ENCODE assay signal across 13 cellular contexts in genomic region chr16:89347807-89348206, GRCh38.
"Had no signal": no experiment of that assay in that cellular context is flagged by ENCODE, and none has a peak within 500 bp of the region (broad histone marks: within the 10 kb centered on the region; RNA-seq: fewer than 3 reads in every experiment).

No MANE protein-coding gene starts in this region.

- H3K27ac Mint-ChIP-seq: memory B cell had no signal

- H3K27me3 ChIP-seq: foreskin keratinocyte, upper lobe of right lung had no signal

- H3K4me3 Mint-ChIP-seq: memory B cell had no signal

- H3K9me3 Mint-ChIP-seq: memory B cell; naive thymus-derived CD8-positive, alpha-beta T cell had no signal

- H3K36me3 ChIP-seq: left ventricle myocardium inferior, upper lobe of right lung had no signal

- DNase-seq: activated CD8-positive, alpha-beta memory T cell treated with anti-CD3 and anti-CD28 coated beads, Interleukin-2, amount 50 U/mL, for 48 hours; activated effector memory CD4-positive, alpha-beta T cell treated with Interleukin-2 at 50 U/mL for 16 hours; cortex of kidney; effector CD8-positive, alpha-beta T cell; foreskin keratinocyte; left ventricle myocardium inferior; naive thymus-derived CD8-positive, alpha-beta T cell; stimulated activated CD4-positive, alpha-beta T cell treated with anti-CD3 and anti-CD28 coated beads, Interleukin-4, amount 100 ng/mL, for 1 hour; stimulated activated naive CD4-positive, alpha-beta T cell treated with Interleukin-2 at 50 U/mL for 16 hours; T1000 had no signal

- ATAC-seq: activated CD4-positive, CD25-positive, alpha-beta regulatory T cell treated with anti-CD3 and anti-CD28 coated beads, Interleukin-2, amount 50 U/mL, for 24 hours; foreskin keratinocyte; naive thymus-derived CD8-positive, alpha-beta T cell; upper lobe of right lung had no signal

- H3K27me3 Mint-ChIP-seq: memory B cell; naive thymus-derived CD8-positive, alpha-beta T cell had no signal

- H3K9me3 ChIP-seq: left ventricle myocardium inferior, upper lobe of right lung had no signal

- H3K4me3 ChIP-seq: left ventricle myocardium inferior, upper lobe of right lung had no signal

- H3K27ac ChIP-seq: foreskin keratinocyte, left ventricle myocardium inferior, upper lobe of right lung had no signal
